Comparison of ENCODE assay signal across 8 cellular contexts in genomic region chr11:10750838-10751580, GRCh38. TPM values are rescaled to one million over a fixed set of nuclear protein-coding genes. Genes with fewer than 3 reads are reported as not detected.
A peak's percentile ranks its signal among the peaks of the same experiment; 100 is the strongest.
DNase-seq lines count a peak whose midpoint lies in the region; ATAC-seq and TF ChIP-seq lines count a peak whose summit lies in the region.

TSS of gene CTR9 (plus strand) at chr11:10751246. CDS start at chr11:10751413, 167 bp downstream.

- intact Hi-C loops in left ventricle myocardium superior (cut with micrococcal nuclease), result no loop called here
- intact Hi-C loops in uterus (cut with DNase I; ENCODE audit: low total_unique reads), result no loop called here

- DNase-seq in NCI-H187 (lab: John Stamatoyannopoulos, UW), result peak; percentile 89 to 94
- peak; percentile 77 to 96 (median 89) for DNase-seq in T-helper 2 cell
- DNase-seq in left ventricle myocardium superior, result peak; percentile 96
- DNase-seq in pulmonary artery endothelial cell (ENCODE audit: low read depth, low spot score), result peak; percentile 79
- DNase-seq in uterus, result peak; percentile 93

- H3K4me3 ChIP-seq in uterus, result peak within 1 kb of the TSS; percentile 86 to 88

- TF ChIP-seq CTCF in uterus (IDR thresholded peaks at IDR 0.05), result peak in 3 of 4 experiments; percentile 15 to 35 (median 31)

- H3K4me1 ChIP-seq in uterus, result peaks cover 0 to 11% of the 10 kb centered on the region in 2 donors

- H3K27me3 ChIP-seq in uterus, result no peaks in the 10 kb centered on the region

- H3K27ac ChIP-seq in angular gyrus (ENCODE audit: low read depth, low read length) (peak within 1 kb of the TSS; percentile 97), uterus (peak within 1 kb of the TSS; percentile 96 to 98)

- TF ChIP-seq POLR2A in uterus (IDR thresholded peaks at IDR 0.05), result peak; percentile 94

- no peaks in the 10 kb centered on the region for H3K9me3 ChIP-seq in uterus

- no peaks in the 10 kb centered on the region for H3K36me3 ChIP-seq in uterus

- ATAC-seq in GM18498 (IDR thresholded peaks at IDR 0.05; ENCODE audit: unreplicated experiment), result peak; percentile 93
- ATAC-seq in HG02938 (IDR thresholded peaks at IDR 0.05; ENCODE audit: unreplicated experiment), result peak; percentile 88
- peak; percentile 98 for ATAC-seq in left ventricle myocardium superior

RNA-seq across cellular contexts. Expression of gene CTR9, which starts in this region (rescaled TPM):
- total RNA-seq in left ventricle myocardium superior, result 25.6 TPM
- 30.2 and 46.3 TPM in 2 replicates for total RNA-seq in pulmonary artery endothelial cell
- 10 to 100 TPM; 22.0 to 48.6 (median 38.5) TPM for total RNA-seq in uterus

Comparison
In these comparisons a context has a peak if more than half of its experiments do, and no peak if none do; other contexts are left out.
1. Peak in every context shown above with its lines: DNase-seq, ATAC-seq, H3K4me3 ChIP-seq and H3K27ac ChIP-seq.